ENCODE assay signal across 13 cellular contexts in the genomic region with DNA sequence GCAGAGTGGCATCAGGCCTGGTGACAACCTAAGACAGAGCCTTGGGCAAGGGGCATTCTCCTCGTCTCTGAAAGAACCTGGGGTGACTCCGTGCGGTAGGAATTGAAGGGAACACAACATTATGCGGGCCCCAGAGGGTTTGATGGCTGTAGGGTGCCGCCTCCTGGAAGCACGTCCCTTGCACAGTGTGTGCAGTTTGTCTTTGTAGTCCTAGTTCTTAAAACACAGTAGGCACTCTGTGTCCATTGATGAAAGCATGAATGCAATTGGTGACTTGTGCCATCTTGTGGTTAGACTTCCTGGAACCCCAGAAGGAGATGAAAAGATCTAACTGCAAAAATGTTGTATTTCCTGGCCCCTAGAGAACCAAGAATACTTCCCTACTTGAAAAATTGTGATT.
DNase-seq lines count a peak whose midpoint lies in the region; ATAC-seq, FAIRE-seq and TF ChIP-seq lines count a peak whose summit lies in the region.
"Had no signal": no experiment of that assay in that cellular context is flagged by ENCODE, and none has a peak within 500 bp of the region (broad histone marks: within the 10 kb centered on the region; RNA-seq: fewer than 3 reads in every experiment).

No MANE protein-coding gene starts in this region.

- H3K27me3 ChIP-seq in OCI-LY3 (ENCODE audit: low read depth, low read length): no peaks in the 10 kb centered on the region
- H3K27me3 ChIP-seq: neutrophil had no signal

- H3K9me3 ChIP-seq in A549 (no peaks in the 10 kb centered on the region), OCI-LY3 (ENCODE audit: insufficient read depth, low read length) (no peaks in the 10 kb centered on the region)
- H3K9me3 ChIP-seq: lower lobe of right lung, neutrophil had no signal

- peak; percentile 74 for FAIRE-seq in A549 (lab: Jason Lieb, UNC)

- no peak overlapping the region for H2AFZ ChIP-seq in OCI-LY3 (ENCODE audit: low read depth, low read length)

- 50% methylated on average over 6 of the region's 6 CpGs for WGBS in A549 (ENCODE audit: missing lambda C conversion rate)

- TF ChIP-seq CTCF in A549 (IDR thresholded peaks at IDR 0.05) (no peak), OCI-LY3 (IDR thresholded peaks at IDR 0.05; ENCODE audit: low read depth, low read length) (0 out of 2 replicates have a peak, but pooled peaks have one; percentile 7), RWPE1 (conservative IDR thresholded peaks at IDR 0.05; ENCODE audit: low read depth) (no peak)

- peaks cover 4% of the 10 kb centered on the region; the same call in 2 of the 3 replicates for H3K4me1 ChIP-seq in A549
- no peaks in the 10 kb centered on the region for H3K4me1 ChIP-seq in OCI-LY3 (ENCODE audit: low read length)
- H3K4me1 ChIP-seq: lower lobe of right lung had no signal

- CTCF ChIA-PET in A549 (lab: Yijun Ruan, JAX): interaction anchor here (0.8 to 1.1 kb wide), 6 partner anchors 8 to 237 kb away, joined by 3 to 12 read pairs (median 3); no protein-coding TSS in a partner anchor
- CTCF ChIA-PET in RWPE1 (lab: Yijun Ruan, JAX): interaction anchor here (1.0 kb wide), 1 partner anchor 168 kb away, joined by 3 read pairs; no protein-coding TSS in a partner anchor

- no peaks in the 10 kb centered on the region for H4K20me1 ChIP-seq in OCI-LY3 (ENCODE audit: insufficient read depth, low read length)

- no peak for TF ChIP-seq POLR2A in A549 (IDR thresholded peaks at IDR 0.05; ENCODE audit: low read length)

- POLR2A ChIA-PET in A549 (lab: Yijun Ruan, JAX) (no interaction called here), RWPE1 (lab: Yijun Ruan, JAX; ENCODE audit: low non-redundant PET) (no interaction called here)

- ATAC-seq in A549 (peak in 1 of 2 experiments; percentile 19; a peak in 2 of 6 replicates), HG03025 (IDR thresholded peaks at IDR 0.05; ENCODE audit: low FRiP score, unreplicated experiment) (no peak)
- ATAC-seq: lower lobe of right lung had no signal

- DNase-seq in A549 (ENCODE audit: low read depth in 1 of 2, low spot score in 1 of 2) (peak in 1 of 2 experiments; percentile 20), C1 segment of cervical spinal cord (lab: John Stamatoyannopoulos, UW) (peak in 8 of 14 donors; percentile 4 to 72 (median 32)), foreskin melanocyte (peak; percentile 42), RWPE1 (ENCODE audit: low spot score) (no peak), NCI-H526 (lab: John Stamatoyannopoulos, UW) (no peak)
- no peak for DNase-seq in activated CD8-positive, alpha-beta memory T cell treated with anti-CD3 and anti-CD28 coated beads, Interleukin-2, amount 50 U/mL, for 4 hours
- DNase-seq: activated CD4-positive, CD25-positive, alpha-beta regulatory T cell treated with anti-CD3 and anti-CD28 coated beads, Interleukin-2, amount 50 U/mL, for 72 hours; lower lobe of right lung; NCI-H1694 had no signal

- no peak overlapping the region for H3K9ac ChIP-seq in OCI-LY3 (ENCODE audit: low read length)

- no peak for TF ChIP-seq EP300 in A549 (IDR thresholded peaks at IDR 0.05)

- H3K36me3 ChIP-seq in OCI-LY3 (replicated peaks; ENCODE audit: low read depth, low read length): no peaks in the 10 kb centered on the region
- H3K36me3 ChIP-seq: lower lobe of right lung, neutrophil had no signal

- no peak overlapping the region for H3K4me3 ChIP-seq in A549
- no peak overlapping the region for H3K4me3 ChIP-seq in OCI-LY3 (ENCODE audit: low read length)
- H3K4me3 ChIP-seq: lower lobe of right lung, smooth muscle cell had no signal

- H3K79me2 ChIP-seq in OCI-LY3 (ENCODE audit: low read length): no peaks in the 10 kb centered on the region

- H3K4me2 ChIP-seq in A549: no peak overlapping the region
- no peak overlapping the region for H3K4me2 ChIP-seq in OCI-LY3 (ENCODE audit: low read length)
- H3K4me2 ChIP-seq: smooth muscle cell had no signal

- peak in 1 of 2 experiments; percentile 62; a peak in 2 of 5 replicates for TF ChIP-seq RAD21 in A549 (conservative IDR thresholded peaks at IDR 0.05 in 1 of 2, IDR thresholded peaks at IDR 0.05 in 1 of 2)

- H3K27ac ChIP-seq in A549: no peak overlapping the region
- no peak overlapping the region for H3K27ac ChIP-seq in OCI-LY3 (ENCODE audit: low read length)
- H3K27ac ChIP-seq in RWPE1: no peak overlapping the region
- H3K27ac ChIP-seq: lower lobe of right lung, neutrophil had no signal

TF ChIP-seq in A549, 52 proteins besides CTCF, POLR2A, EP300 and RAD21:
- TF ChIP-seq SMC3 (IDR thresholded peaks at IDR 0.05) (peak; percentile 34; the same call in 1 of the 3 replicates), CHD2 (IDR thresholded peaks at IDR 0.05; ENCODE audit: low read length, partially characterized antibody) (no peak)

Comparison
In these comparisons a context has a peak if more than half of its experiments do, and no peak if none do; other contexts are left out.
1. DNase-seq: peak in C1 segment of cervical spinal cord (8 of 14) and foreskin melanocyte (single experiment); none in RWPE1 (single experiment), activated CD8-positive, alpha-beta memory T cell treated with anti-CD3 and anti-CD28 coated beads, Interleukin-2, amount 50 U/mL, for 4 hours (single experiment) and NCI-H526 (0 of 2).